In the genomic region with DNA sequence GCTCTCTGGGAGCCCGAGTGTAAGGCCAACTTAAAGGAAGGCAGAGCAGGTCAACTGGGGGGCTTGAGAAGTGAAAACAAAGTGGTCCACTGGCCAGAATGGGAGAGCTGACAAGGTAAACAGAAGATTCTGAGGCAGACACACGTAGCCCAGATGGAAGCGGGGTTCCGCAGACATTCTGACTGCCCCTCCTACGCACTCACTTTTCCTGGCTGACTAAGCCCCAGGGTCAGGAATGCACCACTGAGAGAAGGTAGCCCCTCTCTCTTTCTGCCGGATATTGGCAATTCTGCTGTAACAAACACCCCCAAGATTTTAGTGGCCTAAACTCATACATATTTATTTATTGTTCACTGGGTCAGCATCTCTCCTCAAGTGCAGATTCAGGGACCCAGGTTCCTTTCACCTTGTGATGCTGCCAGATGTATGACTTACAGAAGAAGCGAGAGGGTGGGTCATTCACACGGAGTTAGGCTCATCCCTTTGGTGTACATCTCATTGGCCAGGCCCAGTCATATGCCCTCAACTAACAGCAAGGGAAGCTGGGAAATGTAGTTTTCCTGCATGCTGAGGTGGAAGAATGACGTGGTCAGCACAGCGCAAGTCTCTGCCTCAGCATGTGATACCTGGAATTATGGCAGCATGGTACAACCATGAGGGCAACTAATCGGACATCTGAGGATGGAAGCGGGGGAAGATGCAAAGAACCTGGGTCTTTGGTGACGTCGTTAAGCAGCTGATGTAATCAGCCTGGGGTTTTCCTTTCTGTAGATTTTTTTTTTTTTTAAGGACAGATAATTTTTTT, we compare ENCODE assay signal across 8 cellular contexts. TPM values are rescaled to one million over a fixed set of nuclear protein-coding genes. Genes with fewer than 3 reads are reported as not detected.
DNase-seq lines count a peak whose midpoint lies in the region; ATAC-seq, FAIRE-seq and TF ChIP-seq lines count a peak whose summit lies in the region.

No MANE protein-coding gene starts in this region.

- no peaks in the 10 kb centered on the region for H3K27me3 Mint-ChIP-seq in activated T-cell treated with anti-CD3 and anti-CD28 coated beads, Interleukin-2, amount 50 U/mL, for 72 hours (ENCODE audit: low read depth)

- TF ChIP-seq POLR2A in suprapubic skin (IDR thresholded peaks at IDR 0.05) = no peak

- H3K36me3 Mint-ChIP-seq in activated T-cell treated with anti-CD3 and anti-CD28 coated beads, Interleukin-2, amount 50 U/mL, for 72 hours (ENCODE audit: insufficient read depth in 2 of 2) = peaks cover 3% of the 10 kb centered on the region in 2 donors

- no peaks in the 10 kb centered on the region for H3K27me3 ChIP-seq in foreskin keratinocyte
- H3K27me3 ChIP-seq in suprapubic skin = no peaks in the 10 kb centered on the region

- peak overlapping the region; percentile 82 for H3K27ac Mint-ChIP-seq in activated T-cell treated with anti-CD3 and anti-CD28 coated beads, Interleukin-2, amount 50 U/mL, for 72 hours

- no peak overlapping the region for H3K27ac ChIP-seq in foreskin keratinocyte
- H3K27ac ChIP-seq in suprapubic skin = no peak overlapping the region

- no peaks in the 10 kb centered on the region for H3K36me3 ChIP-seq in suprapubic skin

- DNase-seq in GM18507 (ENCODE audit: extremely low spot score, insufficient read length, low read depth) (no peak), NCI-H82 treated with DMSO at 0.1 percent for 48 hours (lab: John Stamatoyannopoulos, UW; ENCODE audit: unreplicated experiment) (peak; percentile 42), foreskin keratinocyte (peak; percentile 60 to 79), omental fat pad (ENCODE audit: low spot score) (no peak), suprapubic skin (ENCODE audit: low spot score in 2 of 2) (no peak)
- DNase-seq in activated T-cell treated with anti-CD3 and anti-CD28 coated beads, Interleukin-2, amount 50 U/mL, for 72 hours = peak; percentile 66 to 75

- TF ChIP-seq EP300 in suprapubic skin (IDR thresholded peaks at IDR 0.05) = no peak

- H3K9me3 Mint-ChIP-seq in activated T-cell treated with anti-CD3 and anti-CD28 coated beads, Interleukin-2, amount 50 U/mL, for 72 hours = peaks cover 2 to 5% of the 10 kb centered on the region in 2 donors

- H3K4me3 ChIP-seq in suprapubic skin = no peak overlapping the region

- peak overlapping the region; percentile 60 to 81 for H3K4me3 Mint-ChIP-seq in activated T-cell treated with anti-CD3 and anti-CD28 coated beads, Interleukin-2, amount 50 U/mL, for 72 hours

- no peaks in the 10 kb centered on the region for H3K9me3 ChIP-seq in suprapubic skin

- peak; percentile 88 for FAIRE-seq in GM18507 (lab: Jason Lieb, UNC)

- ATAC-seq in HG02642 (IDR thresholded peaks at IDR 0.05; ENCODE audit: poor library complexity, unreplicated experiment) (peak; percentile 95), foreskin keratinocyte (peak; percentile 98), omental fat pad (ENCODE audit: low FRiP score) (peak; percentile 84), HG03025 (IDR thresholded peaks at IDR 0.05; ENCODE audit: low FRiP score, unreplicated experiment) (no peak)
- ATAC-seq in activated T-cell treated with anti-CD3 and anti-CD28 coated beads, Interleukin-2, amount 50 U/mL, for 72 hours (replicated peaks in 1 of 2) = peak; percentile 95

- no peak for TF ChIP-seq CTCF in foreskin keratinocyte (conservative IDR thresholded peaks at IDR 0.05)
- no peak for TF ChIP-seq CTCF in omental fat pad (IDR thresholded peaks at IDR 0.05)
- TF ChIP-seq CTCF in suprapubic skin (IDR thresholded peaks at IDR 0.05) = no peak

- WGBS in suprapubic skin = 48% methylated on average over 14 of the region's 14 CpGs

- no peaks in the 10 kb centered on the region for H3K4me1 ChIP-seq in foreskin keratinocyte
- H3K4me1 ChIP-seq in suprapubic skin = peaks cover 8% of the 10 kb centered on the region

- peaks cover 44% of the 10 kb centered on the region for H3K4me1 Mint-ChIP-seq in activated T-cell treated with anti-CD3 and anti-CD28 coated beads, Interleukin-2, amount 50 U/mL, for 72 hours (ENCODE audit: low read depth)

RNA-seq across cellular contexts. Expression of a gene that starts 43.5 kb away (rescaled TPM):
- total RNA-seq in activated T-cell treated with anti-CD3 and anti-CD28 coated beads, Interleukin-2, amount 50 U/mL, for 72 hours = 100 to 1,000 TPM; 154 to 193 TPM
- total RNA-seq in foreskin keratinocyte = 34.3 and 43.0 TPM in 2 replicates
- 60.0 and 69.8 TPM in 2 replicates for polyA plus RNA-seq in foreskin keratinocyte
- 10 to 100 TPM; 25.4 to 28.0 (median 26.1) TPM for total RNA-seq in omental fat pad
- total RNA-seq in suprapubic skin = 10 to 100 TPM; 39.3 to 56.7 (median 45.8) TPM

RNA-seq across cellular contexts. Expression of a gene that starts 43.5 kb away (rescaled TPM):
- 10 to 100 TPM; 37.6 to 39.8 TPM for total RNA-seq in activated T-cell treated with anti-CD3 and anti-CD28 coated beads, Interleukin-2, amount 50 U/mL, for 72 hours
- 8.3 and 8.6 TPM in 2 replicates for total RNA-seq in foreskin keratinocyte
- polyA plus RNA-seq in foreskin keratinocyte = 0.77 and 1.0 TPM in 2 replicates
- 10 to 100 TPM; 14.3 to 30.1 (median 20.2) TPM for total RNA-seq in omental fat pad
- 10 to 100 TPM; 35.8 to 58.1 (median 48.5) TPM for total RNA-seq in suprapubic skin

Comparison
In these comparisons a context has a peak if more than half of its experiments do, and no peak if none do; other contexts are left out.
1. DNase-seq: peak in NCI-H82 treated with DMSO at 0.1 percent for 48 hours (single experiment), activated T-cell treated with anti-CD3 and anti-CD28 coated beads, Interleukin-2, amount 50 U/mL, for 72 hours (2 of 2) and foreskin keratinocyte (2 of 2); none in GM18507 (single experiment), omental fat pad (single experiment) and suprapubic skin (0 of 2).